1 cellular context compared by ENCODE assay signal in the genomic region with DNA sequence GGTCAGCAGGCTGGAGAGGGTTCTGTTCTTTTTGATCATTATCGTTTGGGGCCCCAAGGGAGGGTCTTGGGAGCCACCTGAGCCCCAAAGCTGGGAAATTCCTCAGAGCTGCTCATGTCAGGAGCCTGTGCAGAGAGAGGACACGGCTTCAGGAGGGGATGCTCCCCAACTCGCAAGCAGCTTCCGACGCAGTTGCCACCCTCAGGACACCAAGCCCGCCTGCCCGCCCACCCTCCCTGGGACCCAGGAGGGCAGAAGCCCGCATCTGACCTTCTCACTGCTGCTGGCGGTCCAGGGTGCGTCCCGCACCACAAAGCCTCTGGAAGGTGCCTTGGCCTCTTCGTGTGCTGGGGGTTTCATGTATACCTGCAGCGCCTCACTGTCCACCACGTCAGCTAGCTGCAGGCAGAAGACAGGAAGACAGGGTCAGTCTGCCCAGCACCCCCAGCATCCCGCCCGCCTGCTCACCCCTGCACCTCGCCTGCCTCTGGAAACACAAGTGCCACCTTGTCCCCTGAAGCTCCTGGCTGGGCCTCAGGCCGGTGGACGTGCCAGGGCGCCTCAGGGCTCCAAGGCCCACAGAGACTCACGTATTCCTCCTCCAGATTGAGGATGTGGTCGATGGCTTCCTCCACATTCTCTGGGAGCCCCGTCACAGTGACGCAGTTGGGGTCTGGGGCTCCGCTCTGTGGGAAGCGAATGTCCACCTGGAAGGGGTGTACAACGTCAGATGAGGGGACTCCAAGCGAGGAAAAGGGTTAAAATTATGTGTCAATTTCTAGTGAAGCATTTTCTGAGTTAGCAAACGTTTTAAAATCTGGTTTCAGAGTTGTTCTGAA.
TF ChIP-seq lines count a peak whose summit lies in the region.

No MANE protein-coding gene starts in this region.

TF ChIP-seq in IMR-90, 13 proteins besides CTCF, POLR2A, EP300 and RAD21:
- TF ChIP-seq, protein P1, sequence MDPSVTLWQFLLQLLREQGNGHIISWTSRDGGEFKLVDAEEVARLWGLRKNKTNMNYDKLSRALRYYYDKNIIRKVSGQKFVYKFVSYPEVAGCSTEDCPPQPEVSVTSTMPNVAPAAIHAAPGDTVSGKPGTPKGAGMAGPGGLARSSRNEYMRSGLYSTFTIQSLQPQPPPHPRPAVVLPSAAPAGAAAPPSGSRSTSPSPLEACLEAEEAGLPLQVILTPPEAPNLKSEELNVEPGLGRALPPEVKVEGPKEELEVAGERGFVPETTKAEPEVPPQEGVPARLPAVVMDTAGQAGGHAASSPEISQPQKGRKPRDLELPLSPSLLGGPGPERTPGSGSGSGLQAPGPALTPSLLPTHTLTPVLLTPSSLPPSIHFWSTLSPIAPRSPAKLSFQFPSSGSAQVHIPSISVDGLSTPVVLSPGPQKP (IDR thresholded peaks at IDR 0.05; ENCODE audit: borderline replicate concordance, low read depth, low read length) = no peak
